In the genomic region with DNA sequence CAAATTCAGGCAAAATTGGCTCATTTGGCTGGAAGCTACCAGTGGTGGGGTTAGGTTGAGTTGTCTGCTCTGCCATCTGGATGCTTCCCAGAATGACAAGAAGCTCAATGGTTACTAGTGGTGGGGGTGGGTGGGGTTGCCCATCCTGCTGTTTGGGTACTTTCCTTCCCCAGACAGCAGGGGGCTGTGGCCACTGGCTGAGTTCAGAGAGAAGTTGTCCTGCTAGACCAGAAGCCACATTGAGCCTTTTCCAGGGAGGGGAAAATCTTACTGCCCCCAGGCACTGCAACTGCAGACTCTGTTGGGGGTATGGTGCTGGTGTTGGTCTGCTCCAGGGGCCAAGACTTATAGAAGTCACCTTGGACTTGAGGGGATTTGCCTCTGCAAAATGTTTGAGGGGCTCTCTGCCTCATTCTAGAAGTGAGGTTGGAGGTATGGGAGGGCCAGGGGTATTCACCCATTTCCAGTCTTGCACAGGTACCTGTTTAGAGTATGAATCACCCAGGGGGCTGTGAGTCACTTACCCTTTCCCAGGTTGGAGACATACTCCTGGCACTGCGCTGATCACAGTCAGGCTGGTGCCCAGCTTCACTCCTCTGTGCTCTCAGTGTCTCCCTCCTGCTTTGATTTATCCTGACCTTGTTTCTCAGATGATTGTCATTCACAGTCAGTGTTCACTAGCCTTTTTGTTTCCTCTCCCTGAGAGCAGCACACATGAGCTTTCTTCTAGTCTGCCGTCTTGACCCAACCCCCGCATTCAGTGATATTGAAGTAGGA, we compare ENCODE assay signal across 20 cellular contexts.
DNase-seq lines count a peak whose midpoint lies in the region; ATAC-seq and TF ChIP-seq lines count a peak whose summit lies in the region.
"Had no signal": no experiment of that assay in that cellular context is flagged by ENCODE, and none has a peak within 500 bp of the region (broad histone marks: within the 10 kb centered on the region; RNA-seq: fewer than 3 reads in every experiment).

No MANE protein-coding gene starts in this region.

- no peaks in the 10 kb centered on the region for H4K20me1 ChIP-seq in DND-41 (ENCODE audit: insufficient read depth, low read length)
- no peaks in the 10 kb centered on the region for H4K20me1 ChIP-seq in Loucy (ENCODE audit: insufficient read depth, low read length, poor library complexity, severe bottlenecking)

- H3K27ac Mint-ChIP-seq in endodermal cell: peak overlapping the region; percentile 23
- H3K27ac Mint-ChIP-seq: activated CD4-positive, alpha-beta memory T cell treated with anti-CD3 and anti-CD28 coated beads for 36 hours; CD4-positive, alpha-beta T cell had no signal

- H3K27me3 Mint-ChIP-seq in endodermal cell (ENCODE audit: insufficient read depth): no peaks in the 10 kb centered on the region
- H3K27me3 Mint-ChIP-seq: activated CD4-positive, alpha-beta memory T cell treated with anti-CD3 and anti-CD28 coated beads for 36 hours; CD4-positive, alpha-beta T cell had no signal

- no peaks in the 10 kb centered on the region for H3K36me3 Mint-ChIP-seq in endodermal cell (ENCODE audit: low read depth)
- H3K36me3 Mint-ChIP-seq: activated CD4-positive, alpha-beta memory T cell treated with anti-CD3 and anti-CD28 coated beads for 36 hours had no signal

- no peak overlapping the region for H2AFZ ChIP-seq in DND-41 (ENCODE audit: low read depth, low read length)
- H2AFZ ChIP-seq in Loucy (ENCODE audit: low read length): no peak overlapping the region

- no peak overlapping the region for H3K4me3 Mint-ChIP-seq in endodermal cell
- H3K4me3 Mint-ChIP-seq: activated CD4-positive, alpha-beta memory T cell treated with anti-CD3 and anti-CD28 coated beads for 36 hours; CD4-positive, alpha-beta T cell had no signal

- ATAC-seq in DND-41 (ENCODE audit: insufficient read depth, low read depth): 0 out of 3 replicates have a peak, but pooled peaks have one; percentile 17
- no peak for ATAC-seq in HG03457 (IDR thresholded peaks at IDR 0.05; ENCODE audit: unreplicated experiment)
- ATAC-seq: left lung, Right ventricle myocardium inferior had no signal

- H3K4me3 ChIP-seq in DND-41 (ENCODE audit: low read depth in 1 of 2, low read length in 2 of 2): no peak overlapping the region
- H3K4me3 ChIP-seq in Loucy (ENCODE audit: low read length, poor library complexity, severe bottlenecking): no peak overlapping the region
- no peak overlapping the region for H3K4me3 ChIP-seq in endodermal cell (ENCODE audit: low read length)
- H3K4me3 ChIP-seq in ascending aorta: no peak overlapping the region
- H3K4me3 ChIP-seq: left lung, sigmoid colon, transverse colon had no signal

- 89 to 92% methylated on average over 1 to 3 of the region's 3 CpGs for WGBS in endodermal cell (ENCODE audit: insufficient coverage in 1 of 2, insufficient read length in 1 of 2), 2 experiments

- H3K27ac ChIP-seq in DND-41 (ENCODE audit: low read length): no peak overlapping the region
- no peak overlapping the region for H3K27ac ChIP-seq in endodermal cell (ENCODE audit: low read depth, low read length)
- no peak overlapping the region for H3K27ac ChIP-seq in ascending aorta
- H3K27ac ChIP-seq: left lung, sigmoid colon, transverse colon had no signal

- DNase-seq in DND-41 (no peak), endodermal cell (peak; percentile 57), medulla oblongata (ENCODE audit: extremely low spot score) (peak; percentile 10), ascending aorta (ENCODE audit: low spot score in 2 of 2) (no peak), GM20000 (ENCODE audit: low spot score) (no peak), activated gamma-delta T cell (lab: John Stamatoyannopoulos, UW) (no peak)
- DNase-seq: activated CD4-positive, alpha-beta memory T cell treated with anti-CD3 and anti-CD28 coated beads for 36 hours; activated naive CD4-positive, alpha-beta T cell treated with Interleukin-2 at 50 U/mL for 16 hours; anterior cingulate cortex; CD4-positive, alpha-beta T cell; foreskin melanocyte; left lung; NCI-H187; sigmoid colon; stimulated activated naive CD4-positive, alpha-beta T cell treated with Interleukin-2 at 50 U/mL for 16 hours; SW 1271; transverse colon had no signal

- H3K4me1 Mint-ChIP-seq in endodermal cell: peaks cover 12% of the 10 kb centered on the region

- H3K36me3 ChIP-seq in DND-41 (ENCODE audit: insufficient read depth, low read length) (no peaks in the 10 kb centered on the region), Loucy (ENCODE audit: insufficient read depth, low read length) (no peaks in the 10 kb centered on the region), endodermal cell (ENCODE audit: control insufficient read depth, insufficient read depth, low read length) (no peaks in the 10 kb centered on the region), ascending aorta (no peaks in the 10 kb centered on the region)
- H3K36me3 ChIP-seq: left lung, sigmoid colon, transverse colon had no signal

- peaks cover 54% of the 10 kb centered on the region for H3K4me1 ChIP-seq in DND-41 (ENCODE audit: insufficient read depth, low read length)
- H3K4me1 ChIP-seq in Loucy (ENCODE audit: insufficient read depth, low read length, poor library complexity, severe bottlenecking): peaks cover 68% of the 10 kb centered on the region
- no peaks in the 10 kb centered on the region for H3K4me1 ChIP-seq in endodermal cell (ENCODE audit: control insufficient read depth, insufficient read depth, low read length)
- no peaks in the 10 kb centered on the region for H3K4me1 ChIP-seq in ascending aorta
- H3K4me1 ChIP-seq: sigmoid colon, transverse colon had no signal

- intact Hi-C loops in ascending aorta (cut with DNase I): no loop called here

- no peaks in the 10 kb centered on the region for H3K9me3 Mint-ChIP-seq in endodermal cell
- H3K9me3 Mint-ChIP-seq: CD4-positive, alpha-beta T cell had no signal

- TF ChIP-seq CTCF in DND-41 (IDR thresholded peaks at IDR 0.05; ENCODE audit: borderline replicate concordance, extremely low read depth, low read length, poor library complexity, severe bottlenecking) (no peak), Loucy (conservative IDR thresholded peaks at IDR 0.05; ENCODE audit: low read length) (peak; percentile 50), endodermal cell (conservative IDR thresholded peaks at IDR 0.05) (peak; percentile 43), ascending aorta (IDR thresholded peaks at IDR 0.05) (no peak), GM20000 (IDR thresholded peaks at IDR 0.05; ENCODE audit: extremely low read depth, missing control alignments) (no peak)

- H3K79me2 ChIP-seq in DND-41 (ENCODE audit: insufficient read depth, low read length) (no peaks in the 10 kb centered on the region), Loucy (ENCODE audit: insufficient read depth, low read length) (no peaks in the 10 kb centered on the region)

- no peak overlapping the region for H3K4me2 ChIP-seq in DND-41 (ENCODE audit: insufficient read depth, low read length)
- no peak overlapping the region for H3K4me2 ChIP-seq in Loucy (ENCODE audit: low read depth, low read length, poor library complexity, severe bottlenecking)

- H3F3A ChIP-seq in Loucy (ENCODE audit: low read depth): no peaks in the 10 kb centered on the region

- H3K9me2 ChIP-seq in Loucy (replicated peaks; ENCODE audit: low read depth, low read length): no peaks in the 10 kb centered on the region

- H3K9me3 ChIP-seq in DND-41 (ENCODE audit: insufficient read depth, low read length, severe bottlenecking) (no peaks in the 10 kb centered on the region), Loucy (ENCODE audit: insufficient read depth, low read depth, low read length) (no peaks in the 10 kb centered on the region), endodermal cell (ENCODE audit: control insufficient read depth, low read length) (no peaks in the 10 kb centered on the region), ascending aorta (no peaks in the 10 kb centered on the region)
- H3K9me3 ChIP-seq: left lung, sigmoid colon, transverse colon had no signal

- no peaks in the 10 kb centered on the region for H3K27me3 ChIP-seq in DND-41 (ENCODE audit: insufficient read depth, low read length, poor library complexity)
- no peaks in the 10 kb centered on the region for H3K27me3 ChIP-seq in Loucy (ENCODE audit: insufficient read depth, low read length, poor library complexity, severe bottlenecking)
- H3K27me3 ChIP-seq in endodermal cell (ENCODE audit: control insufficient read depth, insufficient read depth, low read length, poor library complexity, severe bottlenecking): no peaks in the 10 kb centered on the region
- no peaks in the 10 kb centered on the region for H3K27me3 ChIP-seq in ascending aorta
- H3K27me3 ChIP-seq: left lung, sigmoid colon, transverse colon had no signal

- H3K9ac ChIP-seq in DND-41 (ENCODE audit: low read depth, low read length) (no peak overlapping the region), Loucy (ENCODE audit: low read depth, low read length, poor library complexity, severe bottlenecking) (no peak overlapping the region), endodermal cell (ENCODE audit: extremely low read depth, low read length, poor library complexity, severe bottlenecking) (no peak overlapping the region)

Comparison
In these comparisons a context has a peak if more than half of its experiments do, and no peak if none do; other contexts are left out.
1. DNase-seq: peak in endodermal cell (single experiment) and medulla oblongata (single experiment); none in DND-41 (single experiment), ascending aorta (0 of 2), GM20000 (single experiment) and activated gamma-delta T cell (single experiment).
2. CTCF ChIP-seq: peak in Loucy (single experiment) and endodermal cell (single experiment); none in DND-41 (single experiment), ascending aorta (0 of 3) and GM20000 (single experiment).